ENCODE assay signal across 8 cellular contexts in the genomic region with DNA sequence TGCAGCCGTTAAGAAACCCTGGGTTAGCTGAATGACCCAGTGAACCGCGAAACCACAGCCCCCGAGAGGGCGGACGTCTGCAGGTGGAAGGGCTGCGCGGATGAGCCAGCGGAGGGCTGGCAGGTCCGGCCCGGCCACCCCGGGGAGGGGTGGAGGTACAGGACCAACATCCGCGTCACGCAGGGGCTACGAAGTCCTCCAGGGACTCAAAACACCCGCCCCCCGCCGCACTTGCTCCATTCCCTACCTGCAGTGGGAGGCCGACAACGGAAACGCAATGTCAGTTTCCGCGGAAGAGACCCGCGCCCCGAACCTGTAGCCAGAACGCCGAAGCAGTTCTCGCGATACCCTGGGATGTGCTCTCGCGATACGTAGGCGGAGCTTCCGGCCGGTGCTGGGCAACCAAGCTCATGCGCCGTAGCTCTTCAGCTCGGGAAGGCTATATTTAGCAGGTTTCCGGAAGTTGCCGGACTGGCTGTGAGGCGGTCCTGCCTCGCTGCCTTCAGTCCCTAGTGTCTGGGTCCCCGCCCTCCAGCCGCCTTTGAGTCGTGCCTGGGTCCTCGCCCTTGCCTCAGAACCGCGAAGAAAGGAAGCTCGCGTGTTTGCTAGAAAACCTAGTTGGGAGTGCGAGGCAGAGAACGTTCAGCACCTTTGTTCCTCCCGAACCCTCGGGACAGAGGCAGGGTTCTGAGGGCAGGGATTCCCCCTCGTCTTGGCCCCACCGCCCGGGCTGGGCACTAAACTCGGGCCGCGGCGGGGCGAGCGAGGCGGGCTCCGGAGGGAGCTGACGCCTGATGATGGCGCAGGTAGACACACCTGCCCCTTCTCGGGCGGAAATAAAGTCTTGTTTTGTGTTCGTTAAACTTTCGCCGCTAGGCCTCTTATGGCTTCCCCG.
DNase-seq lines count a peak whose midpoint lies in the region; ATAC-seq and TF ChIP-seq lines count a peak whose summit lies in the region.

A gene with protein sequence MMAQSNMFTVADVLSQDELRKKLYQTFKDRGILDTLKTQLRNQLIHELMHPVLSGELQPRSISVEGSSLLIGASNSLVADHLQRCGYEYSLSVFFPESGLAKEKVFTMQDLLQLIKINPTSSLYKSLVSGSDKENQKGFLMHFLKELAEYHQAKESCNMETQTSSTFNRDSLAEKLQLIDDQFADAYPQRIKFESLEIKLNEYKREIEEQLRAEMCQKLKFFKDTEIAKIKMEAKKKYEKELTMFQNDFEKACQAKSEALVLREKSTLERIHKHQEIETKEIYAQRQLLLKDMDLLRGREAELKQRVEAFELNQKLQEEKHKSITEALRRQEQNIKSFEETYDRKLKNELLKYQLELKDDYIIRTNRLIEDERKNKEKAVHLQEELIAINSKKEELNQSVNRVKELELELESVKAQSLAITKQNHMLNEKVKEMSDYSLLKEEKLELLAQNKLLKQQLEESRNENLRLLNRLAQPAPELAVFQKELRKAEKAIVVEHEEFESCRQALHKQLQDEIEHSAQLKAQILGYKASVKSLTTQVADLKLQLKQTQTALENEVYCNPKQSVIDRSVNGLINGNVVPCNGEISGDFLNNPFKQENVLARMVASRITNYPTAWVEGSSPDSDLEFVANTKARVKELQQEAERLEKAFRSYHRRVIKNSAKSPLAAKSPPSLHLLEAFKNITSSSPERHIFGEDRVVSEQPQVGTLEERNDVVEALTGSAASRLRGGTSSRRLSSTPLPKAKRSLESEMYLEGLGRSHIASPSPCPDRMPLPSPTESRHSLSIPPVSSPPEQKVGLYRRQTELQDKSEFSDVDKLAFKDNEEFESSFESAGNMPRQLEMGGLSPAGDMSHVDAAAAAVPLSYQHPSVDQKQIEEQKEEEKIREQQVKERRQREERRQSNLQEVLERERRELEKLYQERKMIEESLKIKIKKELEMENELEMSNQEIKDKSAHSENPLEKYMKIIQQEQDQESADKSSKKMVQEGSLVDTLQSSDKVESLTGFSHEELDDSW (plus strand): TSS at position 471 of the 895 bp plus-strand sequence. CDS start 324 bp downstream, at position 795.
A gene (minus strand): TSS at position 343 of the 895 bp plus-strand sequence. CDS start 14,657 bp downstream, outside the sequence.

- ATAC-seq in GM19025 (IDR thresholded peaks at IDR 0.05; ENCODE audit: low read depth, unreplicated experiment) (peak; percentile 80), HG03342 (IDR thresholded peaks at IDR 0.05; ENCODE audit: unreplicated experiment) (peak; percentile 91)
- peak; percentile 88 for ATAC-seq in central memory CD8-positive, alpha-beta T cell (replicated peaks; ENCODE audit: extremely low read depth, poor library complexity, severe bottlenecking)

- H3K4me3 Mint-ChIP-seq in central memory CD8-positive, alpha-beta T cell: peak within 1 kb of the TSS; percentile 97

- H3K4me1 Mint-ChIP-seq in central memory CD8-positive, alpha-beta T cell: peaks cover 22% of the 10 kb centered on the region

- peaks cover 27% of the 10 kb centered on the region for H3K36me3 Mint-ChIP-seq in central memory CD8-positive, alpha-beta T cell (ENCODE audit: insufficient read depth)

- H3K27me3 Mint-ChIP-seq in central memory CD8-positive, alpha-beta T cell: no peaks in the 10 kb centered on the region

- DNase-seq in AG09319 (ENCODE audit: extremely low read depth, low read depth): peak; percentile 89
- DNase-seq in NCI-H446 (lab: John Stamatoyannopoulos, UW): peak; percentile 80 to 96
- DNase-seq in activated CD4-positive, CD25-positive, alpha-beta regulatory T cell treated with anti-CD3 and anti-CD28 coated beads, Interleukin-2, amount 50 U/mL, for 16 hours (ENCODE audit: low read depth, low spot score): peak; percentile 72
- peak; percentile 68 to 82 for DNase-seq in central memory CD8-positive, alpha-beta T cell (ENCODE audit: low spot score in 2 of 2)
- DNase-seq in iris pigment epithelial cell (ENCODE audit: low read depth): peak; percentile 95
- peak; percentile 72 to 80 for DNase-seq in stimulated activated CD4-positive, alpha-beta T cell treated with anti-CD3 and anti-CD28 coated beads, Interleukin-12 subunit alpha, Interleukin-12 subunit beta, amount 100 ng/mL, for 24 hours (ENCODE audit: low read depth in 2 of 2)

- TF ChIP-seq CTCF in AG09319 (IDR thresholded peaks at IDR 0.05; ENCODE audit: low read depth, low read length): no peak

- no peaks in the 10 kb centered on the region for H3K9me3 Mint-ChIP-seq in central memory CD8-positive, alpha-beta T cell

- peak within 1 kb of the TSS; percentile 89 for H3K27ac Mint-ChIP-seq in central memory CD8-positive, alpha-beta T cell (ENCODE audit: low read depth)

Comparison
In these comparisons a context has a peak if more than half of its experiments do, and no peak if none do; other contexts are left out.
1. Peak in every context shown above with its lines: DNase-seq and ATAC-seq.